ENCODE assay signal across 8 cellular contexts in genomic region chr12:9649532-9649940, GRCh38. TPM values are rescaled to one million over a fixed set of nuclear protein-coding genes. Genes with fewer than 3 reads are reported as not detected.
DNase-seq lines count a peak whose midpoint lies in the region; ATAC-seq and TF ChIP-seq lines count a peak whose summit lies in the region.

No MANE protein-coding gene starts in this region.

- peaks cover 0 to 3% of the 10 kb centered on the region in 2 donors for H3K4me1 ChIP-seq in esophagus (ENCODE audit: control insufficient read depth in 2 of 2, insufficient read depth in 2 of 2, low read length in 1 of 2)

- H3K27me3 Mint-ChIP-seq in T-helper 1 cell treated with Interleukin-12 subunit alpha and Interleukin-12 subunit beta and Interleukin-4 antibody, amounts not matched to agents 30 μg/mL and 1 μg/mL, for 36 hours (ENCODE audit: low read depth), result peaks cover 4% of the 10 kb centered on the region

- no peaks in the 10 kb centered on the region for H3K27me3 ChIP-seq in esophagus (ENCODE audit: control insufficient read depth in 1 of 2, insufficient read depth in 2 of 2, low read length in 2 of 2)

- 20 to 26% methylated on average over 5 of the region's 5 CpGs for WGBS in esophagus, 2 donors

- H3K27ac Mint-ChIP-seq in T-helper 1 cell treated with Interleukin-12 subunit alpha and Interleukin-12 subunit beta and Interleukin-4 antibody, amounts not matched to agents 30 μg/mL and 1 μg/mL, for 36 hours, result peak overlapping the region; percentile 95

- no peaks in the 10 kb centered on the region for H3K9me3 ChIP-seq in esophagus (ENCODE audit: control insufficient read depth in 2 of 2, insufficient read depth in 1 of 2, low read depth in 1 of 2, low read length in 1 of 2)

- peak overlapping the region; percentile 48 to 78 for H3K27ac ChIP-seq in esophagus (ENCODE audit: low read depth in 2 of 2, low read length in 1 of 2)

- peaks cover 10% of the 10 kb centered on the region for H3K9me3 Mint-ChIP-seq in T-helper 1 cell treated with Interleukin-12 subunit alpha and Interleukin-12 subunit beta and Interleukin-4 antibody, amounts not matched to agents 30 μg/mL and 1 μg/mL, for 36 hours

- ATAC-seq in GM21717 (IDR thresholded peaks at IDR 0.05; ENCODE audit: unreplicated experiment), result no peak

- H3K4me3 Mint-ChIP-seq in T-helper 1 cell treated with Interleukin-12 subunit alpha and Interleukin-12 subunit beta and Interleukin-4 antibody, amounts not matched to agents 30 μg/mL and 1 μg/mL, for 36 hours, result peak overlapping the region; percentile 92

- peaks cover 51% of the 10 kb centered on the region for H3K36me3 Mint-ChIP-seq in T-helper 1 cell treated with Interleukin-12 subunit alpha and Interleukin-12 subunit beta and Interleukin-4 antibody, amounts not matched to agents 30 μg/mL and 1 μg/mL, for 36 hours (ENCODE audit: low read depth)

- H3K4me3 ChIP-seq in esophagus (ENCODE audit: low read depth in 1 of 2, low read length in 2 of 2), result peak overlapping the region; percentile 41 to 72

- peaks cover 56% of the 10 kb centered on the region for H3K4me1 Mint-ChIP-seq in T-helper 1 cell treated with Interleukin-12 subunit alpha and Interleukin-12 subunit beta and Interleukin-4 antibody, amounts not matched to agents 30 μg/mL and 1 μg/mL, for 36 hours (ENCODE audit: low read depth)

- CTCF ChIA-PET in HEK293T (lab: Yijun Ruan, JAX), result no interaction called here

- DNase-seq in activated effector memory CD4-positive, alpha-beta T cell treated with anti-CD3 and anti-CD28 coated beads, Interleukin-2, amount 50 U/mL, for 16 hours, result peak; percentile 74
- DNase-seq in activated effector memory CD4-positive, alpha-beta T cell treated with Interleukin-2 at 50 U/mL for 16 hours, result no peak
- peak; percentile 24 for DNase-seq in pons (ENCODE audit: low spot score)
- DNase-seq in HEK293T (ENCODE audit: extremely low spot score), result no peak
- no peak for DNase-seq in SHP77 treated with DMSO at 0.1 percent for 48 hours (lab: John Stamatoyannopoulos, UW)

- POLR2A ChIA-PET in HEK293T (lab: Yijun Ruan, JAX), result no interaction called here

- no peaks in the 10 kb centered on the region for H3K36me3 ChIP-seq in esophagus (ENCODE audit: control insufficient read depth in 2 of 2, insufficient read depth in 2 of 2, low read length in 1 of 2)

TF ChIP-seq in HEK293T, 16 proteins besides CTCF, POLR2A, EP300 and RAD21:
- TF ChIP-seq ARNT (IDR thresholded peaks at IDR 0.05), result no peak
- no peak for TF ChIP-seq TARDBP (IDR thresholded peaks at IDR 0.05)
- no peak for TF ChIP-seq FOXM1 (IDR thresholded peaks at IDR 0.05; ENCODE audit: borderline replicate concordance)
- no peak for TF ChIP-seq FOXK2 (IDR thresholded peaks at IDR 0.05)
- no peak for TF ChIP-seq PKNOX1 (IDR thresholded peaks at IDR 0.05)
- TF ChIP-seq NFRKB (IDR thresholded peaks at IDR 0.05), result no peak

RNA-seq across cellular contexts. Expression of gene CLEC2D, which starts 20.0 kb away (rescaled TPM):
- polyA plus RNA-seq in esophagus, result 1 to 10 TPM; 1.8 to 5.2 TPM

RNA-seq across cellular contexts. Expression of gene KLRB1, which starts 41.8 kb away (rescaled TPM):
- polyA plus RNA-seq in esophagus, result under 1 TPM; 0.73 to 0.81 TPM

Comparison
In these comparisons a context has a peak if more than half of its experiments do, and no peak if none do; other contexts are left out.
1. DNase-seq: peak in activated effector memory CD4-positive, alpha-beta T cell treated with anti-CD3 and anti-CD28 coated beads, Interleukin-2, amount 50 U/mL, for 16 hours (single experiment) and pons (single experiment); none in activated effector memory CD4-positive, alpha-beta T cell treated with Interleukin-2 at 50 U/mL for 16 hours (single experiment), HEK293T (single experiment) and SHP77 treated with DMSO at 0.1 percent for 48 hours (single experiment).